In genomic region chr12:76719171-76719631, GRCh38 we compare ENCODE assay signal across 19 cellular contexts. TPM values are rescaled to one million over a fixed set of nuclear protein-coding genes. Genes with fewer than 3 reads are reported as not detected.
DNase-seq lines count a peak whose midpoint lies in the region; ATAC-seq, FAIRE-seq and TF ChIP-seq lines count a peak whose summit lies in the region.
"Had no signal": no experiment of that assay in that cellular context is flagged by ENCODE, and none has a peak within 500 bp of the region (broad histone marks: within the 10 kb centered on the region; RNA-seq: fewer than 3 reads in every experiment).

No MANE protein-coding gene starts in this region.

- no peak overlapping the region for H3K9ac ChIP-seq in keratinocyte (ENCODE audit: control insufficient read depth, extremely low read depth, insufficient read depth, low read length)

- peaks cover 13% of the 10 kb centered on the region for H3K4me1 ChIP-seq in keratinocyte (ENCODE audit: control insufficient read depth, extremely low read depth, insufficient read depth, low read length)
- H3K4me1 ChIP-seq: left lung, right atrium auricular region had no signal

- FAIRE-seq in keratinocyte (lab: Jason Lieb, UNC) (no peak), GM12891 (lab: Jason Lieb, UNC) (no peak)
- FAIRE-seq: endothelial cell of umbilical vein had no signal

- no peak for TF ChIP-seq POLR2A in GM12891 (IDR thresholded peaks at IDR 0.05; ENCODE audit: low read depth, low read length)

- H3K79me2 ChIP-seq in keratinocyte (ENCODE audit: control insufficient read depth, insufficient read depth, low read length): no peaks in the 10 kb centered on the region

- H3K9me1 ChIP-seq in keratinocyte (ENCODE audit: control insufficient read depth, extremely low read depth, insufficient read depth, low read length): no peaks in the 10 kb centered on the region

- TF ChIP-seq CTCF in HFFc6 (IDR thresholded peaks at IDR 0.05): no peak
- no peak for TF ChIP-seq CTCF in cardiac fibroblast (IDR thresholded peaks at IDR 0.05; ENCODE audit: low read depth, low read length)
- TF ChIP-seq CTCF in keratinocyte (optimal IDR thresholded peaks at IDR 0.05 in 1 of 3, IDR thresholded peaks at IDR 0.05 in 1 of 3, conservative IDR thresholded peaks at IDR 0.05 in 1 of 3; ENCODE audit: extremely low read depth in 1 of 3, insufficient read depth in 2 of 3, low read length in 3 of 3): peak in 1 of 3 experiments; percentile 27

- peak overlapping the region; percentile 51 for H3K4me3 Mint-ChIP-seq in HFFc6
- H3K4me3 Mint-ChIP-seq: natural killer cell; stimulated activated effector memory CD8-positive, alpha-beta T cell treated with anti-CD3 and anti-CD28 coated beads, Interleukin-12 subunit alpha, Interleukin-12 subunit beta, amount 100 ng/mL, for 72 hours had no signal

- no peaks in the 10 kb centered on the region for H3K27me3 ChIP-seq in keratinocyte (ENCODE audit: control insufficient read depth, extremely low read depth, insufficient read depth, low read length)
- H3K27me3 ChIP-seq: left lung, right atrium auricular region had no signal

- ATAC-seq in HG02759 (IDR thresholded peaks at IDR 0.05; ENCODE audit: unreplicated experiment) (no peak), HG02870 (IDR thresholded peaks at IDR 0.05; ENCODE audit: unreplicated experiment) (no peak)
- ATAC-seq: activated naive CD4-positive, alpha-beta T cell treated with anti-CD3 and anti-CD28 coated beads, Interleukin-2, amount 50 U/mL, for 72 hours; left lung; natural killer cell; stimulated activated effector memory CD8-positive, alpha-beta T cell treated with anti-CD3 and anti-CD28 coated beads, Interleukin-12 subunit alpha, Interleukin-12 subunit beta, amount 100 ng/mL, for 72 hours had no signal

- no peaks in the 10 kb centered on the region for H3K9me3 ChIP-seq in keratinocyte (ENCODE audit: control insufficient read depth, low read depth, low read length)
- H3K9me3 ChIP-seq: left lung, right atrium auricular region had no signal

- peak overlapping the region; percentile 70 for H3K27ac Mint-ChIP-seq in HFFc6
- H3K27ac Mint-ChIP-seq: activated naive CD4-positive, alpha-beta T cell treated with anti-CD3 and anti-CD28 coated beads, Interleukin-2, amount 50 U/mL, for 72 hours; natural killer cell; stimulated activated effector memory CD8-positive, alpha-beta T cell treated with anti-CD3 and anti-CD28 coated beads, Interleukin-12 subunit alpha, Interleukin-12 subunit beta, amount 100 ng/mL, for 72 hours had no signal

- H3K4me2 ChIP-seq in keratinocyte (ENCODE audit: control insufficient read depth, extremely low read depth, insufficient read depth, low read depth, low read length): peak overlapping the region; percentile 15

- H3K36me3 Mint-ChIP-seq in HFFc6 (ENCODE audit: low read depth): no peaks in the 10 kb centered on the region
- H3K36me3 Mint-ChIP-seq: activated naive CD4-positive, alpha-beta T cell treated with anti-CD3 and anti-CD28 coated beads, Interleukin-2, amount 50 U/mL, for 72 hours; natural killer cell; stimulated activated effector memory CD8-positive, alpha-beta T cell treated with anti-CD3 and anti-CD28 coated beads, Interleukin-12 subunit alpha, Interleukin-12 subunit beta, amount 100 ng/mL, for 72 hours had no signal

- H3K36me3 ChIP-seq in keratinocyte (ENCODE audit: control insufficient read depth in 2 of 2, extremely low read depth in 1 of 2, insufficient read depth in 2 of 2, low read length in 2 of 2): no peaks in the 10 kb centered on the region
- H3K36me3 ChIP-seq: left lung, right atrium auricular region had no signal

- dilution Hi-C loops in keratinocyte (cut with MboI; ENCODE audit: extremely low pct_ligation_motif_present, low sequenced_read_pairs): no loop called here

- DNase-seq in A172 (ENCODE audit: low spot score): peak; percentile 38
- DNase-seq in HFFc6: peak; percentile 76
- peak; percentile 8 to 18 for DNase-seq in cardiac fibroblast (ENCODE audit: low read depth in 2 of 2)
- DNase-seq in keratinocyte (ENCODE audit: low read depth, low spot score): no peak
- DNase-seq in GM12891 (ENCODE audit: insufficient read length, low spot score): no peak
- DNase-seq in stimulated activated CD4-positive, alpha-beta T cell treated with anti-CD3 and anti-CD28 coated beads, Interleukin-4, amount 100 ng/mL, for 24 hours: no peak
- DNase-seq: 8988T; activated CD4-positive, CD25-positive, alpha-beta regulatory T cell treated with anti-CD3 and anti-CD28 coated beads, Interleukin-2, amount 50 U/mL, for 72 hours; activated CD8-positive, alpha-beta memory T cell treated with anti-CD3 and anti-CD28 coated beads, Interleukin-2, amount 50 U/mL, for 48 hours; cerebellar nuclear complex; left lung; natural killer cell; NCI-H1092 had no signal

- H3K4me1 Mint-ChIP-seq in HFFc6 (ENCODE audit: low read depth): peaks cover 50% of the 10 kb centered on the region
- H3K4me1 Mint-ChIP-seq: natural killer cell; stimulated activated effector memory CD8-positive, alpha-beta T cell treated with anti-CD3 and anti-CD28 coated beads, Interleukin-12 subunit alpha, Interleukin-12 subunit beta, amount 100 ng/mL, for 72 hours had no signal

- H4K20me1 ChIP-seq in keratinocyte (ENCODE audit: control insufficient read depth, extremely low read depth, insufficient read depth, low read length): no peaks in the 10 kb centered on the region

- no peaks in the 10 kb centered on the region; the same call in 1 of the 2 replicates for H3K27me3 Mint-ChIP-seq in HFFc6 (ENCODE audit: insufficient read depth)

- H3K27ac ChIP-seq in keratinocyte (ENCODE audit: control insufficient read depth, insufficient read depth, low read length): no peak overlapping the region
- H3K27ac ChIP-seq: left lung, right atrium auricular region had no signal

- H2AFZ ChIP-seq in keratinocyte (ENCODE audit: control insufficient read depth, low read length): peak overlapping the region; percentile 30

- H3K4me3 ChIP-seq in cardiac fibroblast (replicated peaks in 1 of 2; ENCODE audit: low read depth in 2 of 2, low read length in 2 of 2): no peak overlapping the region
- H3K4me3 ChIP-seq in keratinocyte (ENCODE audit: control insufficient read depth in 2 of 3, extremely low read depth in 1 of 3, insufficient read depth in 2 of 3, low read depth in 1 of 3, low read length in 3 of 3): no peak overlapping the region
- H3K4me3 ChIP-seq: left lung, right atrium auricular region had no signal

- H3K9me3 Mint-ChIP-seq in HFFc6: no peaks in the 10 kb centered on the region
- H3K9me3 Mint-ChIP-seq: activated naive CD4-positive, alpha-beta T cell treated with anti-CD3 and anti-CD28 coated beads, Interleukin-2, amount 50 U/mL, for 72 hours; natural killer cell; stimulated activated effector memory CD8-positive, alpha-beta T cell treated with anti-CD3 and anti-CD28 coated beads, Interleukin-12 subunit alpha, Interleukin-12 subunit beta, amount 100 ng/mL, for 72 hours had no signal

TF ChIP-seq in GM12891, 5 proteins besides CTCF, POLR2A, EP300 and RAD21:
- no peak for TF ChIP-seq POU2F2 (IDR thresholded peaks at IDR 0.05; ENCODE audit: low read depth, low read length)
- TF ChIP-seq PAX5 (IDR thresholded peaks at IDR 0.05; ENCODE audit: insufficient read depth, low read length, severe bottlenecking): no peak
- TF ChIP-seq POLR2AphosphoS5 (IDR thresholded peaks at IDR 0.05; ENCODE audit: low read depth, low read length): no peak
- TF ChIP-seq SPI1 (IDR thresholded peaks at IDR 0.05; ENCODE audit: low read depth, low read length): no peak

RNA-seq across cellular contexts. Expression of gene ZDHHC17, which starts 44.7 kb away (rescaled TPM):
- 16.6 and 19.4 TPM in 2 replicates for total RNA-seq in A172 (2014; rRNA removed; shearing (Covaris generic))
- 10 to 100 TPM; 16.0 to 23.6 (median 19.2) TPM for total RNA-seq in HFFc6 (2021; fragmentation: NEBNext Ultra II Directional; extraction: Animal tissue kit (Norgen Biotek cat#: 25700))
- polyA plus RNA-seq in keratinocyte: 14.0 to 28.2 TPM (median 27.8 TPM) in 3 replicates
- 10.3 TPM for polyA plus RNA-seq in keratinocyte (2011; ENCODE audit: low read depth)
- polyA plus RNA-seq in keratinocyte (2011; cell fraction: cytosol; rRNA removed): 4.5 and 9.4 TPM in 2 replicates
- polyA plus RNA-seq in keratinocyte (2011; cell fraction: nucleus; rRNA removed): 51.3 and 56.0 TPM in 2 replicates
- 7.1 and 9.0 TPM in 2 replicates for polyA plus RNA-seq in keratinocyte (2012; ENCODE audit: low replicate concordance)
- 25.4 to 116 TPM (median 61.2 TPM) in 3 replicates for polyA minus RNA-seq in keratinocyte
- 10.7 TPM for polyA minus RNA-seq in keratinocyte (2011; cell fraction: cytosol; rRNA and poly(A)+ RNA removed)
- 52.9 and 102 TPM in 2 replicates for polyA minus RNA-seq in keratinocyte (2011; cell fraction: nucleus; rRNA and poly(A)+ RNA removed)
- polyA plus RNA-seq in GM12891 (2012; ENCODE audit: low read depth, missing spikeins): 7.2 TPM

Comparison
In these comparisons a context has a peak if more than half of its experiments do, and no peak if none do; other contexts are left out.
1. DNase-seq: peak in A172 (single experiment), HFFc6 (single experiment) and cardiac fibroblast (2 of 2); none in keratinocyte (single experiment), GM12891 (single experiment) and stimulated activated CD4-positive, alpha-beta T cell treated with anti-CD3 and anti-CD28 coated beads, Interleukin-4, amount 100 ng/mL, for 24 hours (single experiment).